In the genomic region with DNA sequence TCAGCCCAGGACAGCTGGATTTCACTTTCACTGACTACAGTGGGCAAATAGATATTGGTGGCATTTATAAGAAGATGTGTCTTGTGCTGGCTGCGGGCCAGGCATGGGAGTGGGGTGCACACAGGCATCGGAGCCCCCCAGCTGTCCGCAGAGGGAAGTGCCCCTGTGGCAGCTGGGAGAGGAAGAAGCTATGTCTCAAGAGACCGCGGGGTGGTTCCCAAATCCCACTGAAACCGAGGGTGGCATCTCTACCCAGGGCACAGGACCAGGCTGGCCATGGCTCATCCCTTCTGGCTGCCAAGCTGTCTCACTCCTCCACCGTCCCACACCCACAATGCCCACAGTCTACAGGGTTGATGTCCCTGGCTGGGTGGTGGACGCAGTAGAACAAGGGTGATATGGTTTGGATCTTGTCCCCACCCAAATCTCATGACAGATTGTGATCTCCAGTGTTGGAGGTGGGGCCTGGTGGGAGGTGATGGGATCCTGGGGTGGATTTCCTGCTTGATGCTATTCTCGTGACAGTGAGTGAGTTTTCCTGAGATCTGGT, we compare ENCODE assay signal across 28 cellular contexts.
"Had no signal": no experiment of that assay in that cellular context is flagged by ENCODE, and none has a peak within 500 bp of the region (broad histone marks: within the 10 kb centered on the region; RNA-seq: fewer than 3 reads in every experiment).

No MANE protein-coding gene starts in this region.

- DNase-seq: activated CD4-positive, alpha-beta memory T cell treated with anti-CD3 and anti-CD28 coated beads for 36 hours; activated CD4-positive, alpha-beta T cell treated with anti-CD3 and anti-CD28 coated beads, Interleukin-2, amount 10 ng/mL, durations not matched to agents 7 days and 5 days; activated CD4-positive, CD25-positive, alpha-beta regulatory T cell; activated CD8-positive, alpha-beta memory T cell treated with anti-CD3 and anti-CD28 coated beads for 24 hours; activated gamma-delta T cell treated with Interleukin-2 at 50 U/mL for 16 hours; activated naive CD4-positive, alpha-beta T cell treated with anti-CD3 and anti-CD28 coated beads, Interleukin-2, amount 10 ng/mL, durations not matched to agents 7 days and 5 days; activated naive CD8-positive, alpha-beta T cell treated with anti-CD3 and anti-CD28 coated beads for 36 hours; activated T-cell treated with anti-CD3 and anti-CD28 coated beads, Interleukin-2, amount 50 U/mL, for 4 hours; brain microvascular endothelial cell; NCI-H1092; NCI-H1417; NCI-H1694; NCI-H2029; NCI-H2107; NCI-H345; NCI-H510A; NCI-H526 treated with DMSO at 0.1 percent for 48 hours; NK-92 treated with Interleukin-12 subunit alpha and Interleukin-12 subunit beta, amount 100 ng/mL, for 24 hours; OCI-M1; SIG-M5; T-helper 2 cell; T1000 had no signal

- H3K36me3 ChIP-seq: brain microvascular endothelial cell, cardiac muscle cell had no signal

- ATAC-seq: activated T-cell treated with anti-CD3 and anti-CD28 coated beads, Interleukin-2, amount 50 U/mL, for 4 hours; Panc1; T-cell had no signal

- H3K9ac ChIP-seq: KMS-11 had no signal

- H3K27ac ChIP-seq: brain microvascular endothelial cell, cardiac muscle cell, KMS-11, RWPE1, VCaP had no signal

- H3K4me3 ChIP-seq: cardiac muscle cell had no signal
